Comparison of ENCODE assay signal across 1 cellular context in the genomic region with DNA sequence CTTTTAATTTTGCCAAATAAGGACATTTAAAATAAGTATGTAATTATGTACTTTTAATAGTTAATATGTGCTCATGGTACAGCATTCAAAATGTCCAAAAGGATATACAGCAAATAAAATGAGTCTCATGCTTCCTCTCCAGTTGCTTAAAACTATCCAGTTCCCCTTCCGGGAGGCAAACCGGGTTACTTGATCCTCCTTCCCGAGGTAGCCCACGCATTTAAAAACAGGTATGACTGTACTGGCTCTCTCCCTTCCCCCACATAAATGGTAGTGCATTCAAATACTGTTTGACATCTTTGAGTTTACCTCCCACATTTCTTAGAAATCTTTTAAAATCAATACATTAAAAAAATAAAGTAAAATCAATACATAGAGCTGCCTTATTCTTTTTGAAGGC.
TF ChIP-seq lines count a peak whose summit lies in the region.

No MANE protein-coding gene starts in this region.

TF ChIP-seq in GM23338, 12 proteins besides CTCF, POLR2A, EP300 and RAD21 (continued from another document):
- TF ChIP-seq, protein P1, sequence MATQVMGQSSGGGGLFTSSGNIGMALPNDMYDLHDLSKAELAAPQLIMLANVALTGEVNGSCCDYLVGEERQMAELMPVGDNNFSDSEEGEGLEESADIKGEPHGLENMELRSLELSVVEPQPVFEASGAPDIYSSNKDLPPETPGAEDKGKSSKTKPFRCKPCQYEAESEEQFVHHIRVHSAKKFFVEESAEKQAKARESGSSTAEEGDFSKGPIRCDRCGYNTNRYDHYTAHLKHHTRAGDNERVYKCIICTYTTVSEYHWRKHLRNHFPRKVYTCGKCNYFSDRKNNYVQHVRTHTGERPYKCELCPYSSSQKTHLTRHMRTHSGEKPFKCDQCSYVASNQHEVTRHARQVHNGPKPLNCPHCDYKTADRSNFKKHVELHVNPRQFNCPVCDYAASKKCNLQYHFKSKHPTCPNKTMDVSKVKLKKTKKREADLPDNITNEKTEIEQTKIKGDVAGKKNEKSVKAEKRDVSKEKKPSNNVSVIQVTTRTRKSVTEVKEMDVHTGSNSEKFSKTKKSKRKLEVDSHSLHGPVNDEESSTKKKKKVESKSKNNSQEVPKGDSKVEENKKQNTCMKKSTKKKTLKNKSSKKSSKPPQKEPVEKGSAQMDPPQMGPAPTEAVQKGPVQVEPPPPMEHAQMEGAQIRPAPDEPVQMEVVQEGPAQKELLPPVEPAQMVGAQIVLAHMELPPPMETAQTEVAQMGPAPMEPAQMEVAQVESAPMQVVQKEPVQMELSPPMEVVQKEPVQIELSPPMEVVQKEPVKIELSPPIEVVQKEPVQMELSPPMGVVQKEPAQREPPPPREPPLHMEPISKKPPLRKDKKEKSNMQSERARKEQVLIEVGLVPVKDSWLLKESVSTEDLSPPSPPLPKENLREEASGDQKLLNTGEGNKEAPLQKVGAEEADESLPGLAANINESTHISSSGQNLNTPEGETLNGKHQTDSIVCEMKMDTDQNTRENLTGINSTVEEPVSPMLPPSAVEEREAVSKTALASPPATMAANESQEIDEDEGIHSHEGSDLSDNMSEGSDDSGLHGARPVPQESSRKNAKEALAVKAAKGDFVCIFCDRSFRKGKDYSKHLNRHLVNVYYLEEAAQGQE (IDR thresholded peaks at IDR 0.05; ENCODE audit: unreplicated experiment) = no peak
- TF ChIP-seq CREB1 (CRISPR knock-in tag; IDR thresholded peaks at IDR 0.05; ENCODE audit: low read depth) = no peak
- TF ChIP-seq ZNF331 (CRISPR knock-in tag; IDR thresholded peaks at IDR 0.05; ENCODE audit: low read depth) = no peak
- no peak for TF ChIP-seq POLR2AphosphoS5 (IDR thresholded peaks at IDR 0.05; ENCODE audit: low read depth)
- TF ChIP-seq STAT1 (IDR thresholded peaks at IDR 0.05; ENCODE audit: unreplicated experiment) = no peak
- no peak for TF ChIP-seq ZNF114 (CRISPR knock-in tag; IDR thresholded peaks at IDR 0.05)
- TF ChIP-seq NANOG (IDR thresholded peaks at IDR 0.05; ENCODE audit: borderline replicate concordance) = no peak
